Comparison of ENCODE assay signal across 1 cellular context in genomic region chr17:17060930-17061329, GRCh38.
A peak's percentile ranks its signal among the peaks of the same experiment; 100 is the strongest.
TF ChIP-seq lines count a peak whose summit lies in the region.

No MANE protein-coding gene starts in this region.

TF ChIP-seq in A549, 52 proteins besides CTCF, POLR2A, EP300 and RAD21:
- 0 out of 2 replicates have a peak, but pooled peaks have one; percentile 75 for TF ChIP-seq POLR2AphosphoS2 (conservative IDR thresholded peaks at IDR 0.05; ENCODE audit: low read length)
- TF ChIP-seq RFX5 (IDR thresholded peaks at IDR 0.05) = no peak
